Comparison of ENCODE assay signal across 8 cellular contexts in genomic region chr1:83860506-83861221, GRCh38.
DNase-seq lines count a peak whose midpoint lies in the region; ATAC-seq and TF ChIP-seq lines count a peak whose summit lies in the region.

No MANE protein-coding gene starts in this region.

- H3K27ac Mint-ChIP-seq in Calu3 (ENCODE audit: unreplicated experiment) (no peak overlapping the region), IgD-negative memory B cell (peak overlapping the region in 2 of 3 donors; percentile 79 to 81)
- H3K27ac Mint-ChIP-seq in central memory CD8-positive, alpha-beta T cell (ENCODE audit: low read depth) = peak overlapping the region; percentile 65

- intact Hi-C loops in Calu3 (cut with micrococcal nuclease; ENCODE audit: unreplicated experiment) = no loop called here

- CTCF ChIA-PET in Calu3 (lab: Charles Lee) = no interaction called here

- BruUV-seq in Calu3 (replicated peaks; lab: Mats Ljungman, UMichigan) = no TSS peak

- H3K4me1 Mint-ChIP-seq in Calu3 (ENCODE audit: low read depth, unreplicated experiment) (no peaks in the 10 kb centered on the region), IgD-negative memory B cell (peaks cover 5 to 8% (median 7%) of the 10 kb centered on the region in 3 donors)
- H3K4me1 Mint-ChIP-seq in central memory CD8-positive, alpha-beta T cell = no peaks in the 10 kb centered on the region

- H3K27me3 Mint-ChIP-seq in Calu3 (ENCODE audit: unreplicated experiment) (no peaks in the 10 kb centered on the region), IgD-negative memory B cell (no peaks in the 10 kb centered on the region)
- peaks cover under 1% of the 10 kb centered on the region for H3K27me3 Mint-ChIP-seq in central memory CD8-positive, alpha-beta T cell

- H3K4me3 Mint-ChIP-seq in Calu3 (ENCODE audit: low read depth, unreplicated experiment) = peak overlapping the region; percentile 76
- peak overlapping the region; percentile 73 to 91 (median 82) for H3K4me3 Mint-ChIP-seq in IgD-negative memory B cell
- H3K4me3 Mint-ChIP-seq in central memory CD8-positive, alpha-beta T cell = peak overlapping the region; percentile 70

- DNase-seq in Calu3 = peak; percentile 93
- peak; percentile 44 to 46 for DNase-seq in central memory CD8-positive, alpha-beta T cell (ENCODE audit: low spot score in 2 of 2)
- DNase-seq in left kidney (ENCODE audit: low read depth, low spot score) = peak; percentile 90
- DNase-seq in stimulated activated CD4-positive, alpha-beta T cell treated with anti-CD3 and anti-CD28 coated beads, Interleukin-1b, Interleukin-23, amount 100 ng/mL, for 24 hours (ENCODE audit: low read depth in 4 of 4, low spot score in 1 of 4) = peak; percentile 38 to 69 (median 54)
- DNase-seq in GM03348 (ENCODE audit: low spot score) = no peak

- no peaks in the 10 kb centered on the region for H3K9me3 Mint-ChIP-seq in Calu3 (ENCODE audit: low read depth, unreplicated experiment)
- H3K9me3 Mint-ChIP-seq in IgD-negative memory B cell = no peaks in the 10 kb centered on the region
- no peaks in the 10 kb centered on the region for H3K9me3 Mint-ChIP-seq in central memory CD8-positive, alpha-beta T cell

- peak; percentile 67 for TF ChIP-seq CTCF in Calu3 (IDR thresholded peaks at IDR 0.05; ENCODE audit: unreplicated experiment)

- peaks cover 10% of the 10 kb centered on the region for H3K36me3 Mint-ChIP-seq in Calu3 (ENCODE audit: insufficient read depth, unreplicated experiment)
- H3K36me3 Mint-ChIP-seq in IgD-negative memory B cell = peaks cover 5% of the 10 kb centered on the region
- no peaks in the 10 kb centered on the region for H3K36me3 Mint-ChIP-seq in central memory CD8-positive, alpha-beta T cell (ENCODE audit: insufficient read depth)

- ATAC-seq in GM21423 (IDR thresholded peaks at IDR 0.05; ENCODE audit: unreplicated experiment) = peak; percentile 95
- peak; percentile 84 to 89 for ATAC-seq in activated CD4-positive, CD25-positive, alpha-beta regulatory T cell treated with anti-CD3 and anti-CD28 coated beads, Interleukin-2, amount 50 U/mL, for 24 hours
- peak; percentile 82 for ATAC-seq in central memory CD8-positive, alpha-beta T cell (replicated peaks; ENCODE audit: extremely low read depth, poor library complexity, severe bottlenecking)
